8 cellular contexts compared by ENCODE assay signal in the genomic region with DNA sequence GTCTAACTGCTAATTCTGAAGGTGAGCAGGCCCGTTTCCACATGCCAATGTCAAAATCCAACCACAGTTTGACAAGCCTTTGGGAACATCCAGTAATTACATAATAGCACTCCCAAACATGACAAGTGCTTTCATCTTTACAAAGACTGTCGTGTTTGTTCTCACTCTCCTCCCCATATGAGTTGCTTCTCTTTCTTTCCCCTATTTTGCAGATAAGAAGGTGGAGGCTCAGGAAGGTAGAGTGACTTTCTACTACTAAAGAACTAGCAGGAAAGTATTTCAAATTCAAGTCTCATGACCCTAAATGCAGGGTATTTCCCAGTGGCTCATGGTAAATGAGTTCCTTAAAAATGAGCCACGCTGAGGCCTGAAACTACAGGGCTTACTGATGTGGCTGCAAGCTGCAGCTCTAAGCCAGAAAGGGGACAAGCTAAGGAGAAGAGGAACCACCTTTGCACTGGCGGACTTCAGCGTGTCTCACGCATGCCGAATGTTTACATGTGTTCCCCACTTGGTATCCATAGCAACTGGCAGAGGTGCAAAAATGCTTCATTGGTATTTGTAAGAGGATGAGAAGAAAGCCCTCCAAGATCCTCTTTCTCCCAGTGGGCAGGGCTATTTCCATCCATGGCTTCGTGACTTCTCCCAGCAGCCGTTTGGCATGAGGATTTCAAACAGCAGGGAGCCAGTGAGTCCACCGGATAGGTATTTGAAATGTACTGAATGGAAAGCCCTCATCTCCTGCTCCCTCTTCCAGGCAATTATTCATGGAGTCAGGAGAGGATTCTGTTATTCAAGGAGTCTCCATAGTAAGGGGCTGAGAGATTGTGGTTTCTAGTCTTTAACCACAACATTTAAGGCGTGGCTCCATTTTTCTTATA. TPM values are rescaled to one million over a fixed set of nuclear protein-coding genes. Genes with fewer than 3 reads are reported as not detected.
A peak's percentile ranks its signal among the peaks of the same experiment; 100 is the strongest.
DNase-seq lines count a peak whose midpoint lies in the region; ATAC-seq, FAIRE-seq and TF ChIP-seq lines count a peak whose summit lies in the region.

No MANE protein-coding gene starts in this region.

- H3K4me2 ChIP-seq in H1 (ENCODE audit: insufficient read depth in 1 of 2, low read depth in 2 of 2, low read length in 2 of 2): no peak overlapping the region

- TF ChIP-seq POLR2A in H1 (IDR thresholded peaks at IDR 0.05; ENCODE audit: control extremely low read depth in 1 of 2, low read depth in 2 of 2, low read length in 2 of 2): no peak

- H3K4ac ChIP-seq in H1 (replicated peaks; ENCODE audit: insufficient read length, low read depth, low read length): no peak overlapping the region

- peak; percentile 70 for ATAC-seq in GM21825 (IDR thresholded peaks at IDR 0.05; ENCODE audit: unreplicated experiment)
- peak; percentile 67 to 73 for ATAC-seq in naive thymus-derived CD8-positive, alpha-beta T cell

- H3K23ac ChIP-seq in H1 (ENCODE audit: insufficient read length): no peak overlapping the region

- H4K20me1 ChIP-seq in H1 (replicated peaks in 1 of 2; ENCODE audit: control insufficient read depth in 1 of 2, insufficient read depth in 2 of 2, low read length in 2 of 2): no peaks in the 10 kb centered on the region

- no peak overlapping the region for H3K14ac ChIP-seq in H1 (ENCODE audit: insufficient read length)

- H2AFZ ChIP-seq in H1 (ENCODE audit: low read length): no peak overlapping the region

- H4K5ac ChIP-seq in H1 (ENCODE audit: insufficient read length, low read depth, low read length): no peak overlapping the region

- peak overlapping the region; percentile 91 to 99 (median 98) for H3K27ac Mint-ChIP-seq in naive thymus-derived CD8-positive, alpha-beta T cell

- H3K36me3 Mint-ChIP-seq in naive thymus-derived CD8-positive, alpha-beta T cell: no peaks in the 10 kb centered on the region

- no peak overlapping the region for H3K4me3 ChIP-seq in H1 (ENCODE audit: extremely low read depth in 1 of 4, insufficient read depth in 2 of 4, low read depth in 3 of 4, low read length in 4 of 4)

- H2AK5ac ChIP-seq in H1 (ENCODE audit: low read depth, low read length): no peak overlapping the region

- H2BK15ac ChIP-seq in H1 (ENCODE audit: low read length): no peak overlapping the region

- no peak overlapping the region for H4K91ac ChIP-seq in H1 (replicated peaks; ENCODE audit: insufficient read length, low read length)

- peaks cover 0 to 2% (median 0%) of the 10 kb centered on the region in 4 experiments; a peak in 1 of 7 replicates for H3K4me1 ChIP-seq in H1 (replicated peaks in 1 of 4; ENCODE audit: control insufficient read depth in 3 of 4, insufficient read depth in 4 of 4, low read length in 3 of 4)

- no peaks in the 10 kb centered on the region for H3K79me2 ChIP-seq in H1 (ENCODE audit: control insufficient read depth in 1 of 2, insufficient read depth in 2 of 2, low read length in 2 of 2)

- H3K27me3 Mint-ChIP-seq in naive thymus-derived CD8-positive, alpha-beta T cell: no peaks in the 10 kb centered on the region

- TF ChIP-seq RAD21 in H1 (IDR thresholded peaks at IDR 0.05 in 1 of 2, conservative IDR thresholded peaks at IDR 0.05 in 1 of 2; ENCODE audit: low read depth in 2 of 2, low read length in 2 of 2): no peak

- 86% methylated on average over 11 of the region's 11 CpGs; no CpG with 5 or more reads in 1 of the 2 experiments for WGBS in H1 (ENCODE audit: extremely low coverage in 1 of 2, insufficient coverage in 1 of 2, insufficient read length in 1 of 2, insufficient replicate concordance in 2 of 2, low coverage in 1 of 2, low lambda C conversion rate in 2 of 2, missing lambda C conversion rate in 1 of 2), 2 experiments

- no peak overlapping the region for H2BK20ac ChIP-seq in H1 (ENCODE audit: low read length)

- no peaks in the 10 kb centered on the region; a peak in 1 of 4 replicates for H3K9me3 ChIP-seq in H1 (ENCODE audit: insufficient read depth in 2 of 2, low read depth in 1 of 2, low read length in 1 of 2)

- no peak overlapping the region for H3K56ac ChIP-seq in H1 (replicated peaks; ENCODE audit: insufficient read length, low read depth, low read length)

- no peaks in the 10 kb centered on the region for H3K79me1 ChIP-seq in H1 (ENCODE audit: low read depth, low read length)

- no peak overlapping the region for H2BK5ac ChIP-seq in H1 (ENCODE audit: low read depth, low read length)

- no peaks in the 10 kb centered on the region for H3K23me2 ChIP-seq in H1 (ENCODE audit: low read depth, low read length)

- H3K27ac ChIP-seq in H1 (ENCODE audit: low read depth, low read length): no peak overlapping the region

- H2BK12ac ChIP-seq in H1 (ENCODE audit: low read depth, low read length): no peak overlapping the region

- no peak for TF ChIP-seq CTCF in H1 (IDR thresholded peaks at IDR 0.05; ENCODE audit: control extremely low read depth in 1 of 3, insufficient read depth in 1 of 3, low read depth in 1 of 3, low read length in 3 of 3)

- no peak overlapping the region for H2BK120ac ChIP-seq in H1 (replicated peaks; ENCODE audit: low read depth, low read length)

- DNase-seq in ELR (ENCODE audit: low read depth) (peak; percentile 100), LoVo (ENCODE audit: low spot score) (peak; percentile 65), H1 (ENCODE audit: low read depth in 1 of 2, low spot score in 2 of 2) (no peak), stromal cell of bone marrow (ENCODE audit: low read depth) (peak; percentile 99), NCI-H2081 treated with DMSO at 0.1 percent for 48 hours (lab: John Stamatoyannopoulos, UW) (no peak)
- DNase-seq in activated CD8-positive, alpha-beta memory T cell treated with anti-CD3 and anti-CD28 coated beads for 1 hour (ENCODE audit: extremely low read depth in 1 of 2, low read depth in 1 of 2): peak; percentile 30 to 63
- DNase-seq in naive thymus-derived CD8-positive, alpha-beta T cell: peak; percentile 38 to 91 (median 76)

- TF ChIP-seq EP300 in H1 (IDR thresholded peaks at IDR 0.05; ENCODE audit: borderline replicate concordance in 1 of 2, low read depth in 2 of 2, low read length in 2 of 2): no peak

- H3K4me1 Mint-ChIP-seq in naive thymus-derived CD8-positive, alpha-beta T cell: peaks cover 38 to 92% (median 86%) of the 10 kb centered on the region in 4 donors

- no peak overlapping the region for H3K9ac ChIP-seq in H1 (replicated peaks in 1 of 4; ENCODE audit: extremely low read depth in 1 of 4, low read depth in 3 of 4, low read length in 3 of 4)

- no peaks in the 10 kb centered on the region for H3K36me3 ChIP-seq in H1 (ENCODE audit: control insufficient read depth in 2 of 4, insufficient read depth in 4 of 4, low read length in 3 of 4)

- peak overlapping the region; percentile 59 to 85 (median 79) for H3K4me3 Mint-ChIP-seq in naive thymus-derived CD8-positive, alpha-beta T cell

- no peak overlapping the region for H3K18ac ChIP-seq in H1 (ENCODE audit: extremely low read depth, low read length)

- POLR2A ChIA-PET in H1 (lab: Charles Lee; ENCODE audit: partially characterized antibody): no interaction called here
- POLR2A ChIA-PET in naive thymus-derived CD8-positive, alpha-beta T cell (lab: Charles Lee): interaction anchor here (1.3 to 2.5 kb wide), 2 partner anchors 56 to 83 kb away, joined by 8 to 9 read pairs; a partner anchor contains a TSS

- H4K8ac ChIP-seq in H1 (ENCODE audit: extremely low read depth, insufficient read depth, low read length): no peak overlapping the region

- CTCF ChIA-PET in H1 (lab: Charles Lee; ENCODE audit: partially characterized antibody): no interaction called here

- no peaks in the 10 kb centered on the region for H3K9me3 Mint-ChIP-seq in naive thymus-derived CD8-positive, alpha-beta T cell

- FAIRE-seq in H1 (lab: Jason Lieb, UNC): no peak

- peaks cover 0 to 1% (median 0%) of the 10 kb centered on the region in 4 experiments; a peak in 1 of 7 replicates for H3K27me3 ChIP-seq in H1 (replicated peaks in 1 of 4; ENCODE audit: control insufficient read depth in 3 of 4, extremely low read depth in 1 of 4, insufficient read depth in 3 of 4, low read length in 3 of 4)

TF ChIP-seq in H1, 55 proteins besides CTCF, POLR2A, EP300 and RAD21:
- TF ChIP-seq, protein P1, sequence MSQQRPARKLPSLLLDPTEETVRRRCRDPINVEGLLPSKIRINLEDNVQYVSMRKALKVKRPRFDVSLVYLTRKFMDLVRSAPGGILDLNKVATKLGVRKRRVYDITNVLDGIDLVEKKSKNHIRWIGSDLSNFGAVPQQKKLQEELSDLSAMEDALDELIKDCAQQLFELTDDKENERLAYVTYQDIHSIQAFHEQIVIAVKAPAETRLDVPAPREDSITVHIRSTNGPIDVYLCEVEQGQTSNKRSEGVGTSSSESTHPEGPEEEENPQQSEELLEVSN (IDR thresholded peaks at IDR 0.05): peak; percentile 12; the same call in 1 of the 2 replicates
- no peak for TF ChIP-seq FOSL1 (IDR thresholded peaks at IDR 0.05; ENCODE audit: insufficient read depth, low read depth, low read length)
- TF ChIP-seq JUN (IDR thresholded peaks at IDR 0.05; ENCODE audit: low read depth, low read length): no peak
- no peak for TF ChIP-seq TCF12 (IDR thresholded peaks at IDR 0.05; ENCODE audit: low read depth, low read length)
- TF ChIP-seq, protein P2, sequence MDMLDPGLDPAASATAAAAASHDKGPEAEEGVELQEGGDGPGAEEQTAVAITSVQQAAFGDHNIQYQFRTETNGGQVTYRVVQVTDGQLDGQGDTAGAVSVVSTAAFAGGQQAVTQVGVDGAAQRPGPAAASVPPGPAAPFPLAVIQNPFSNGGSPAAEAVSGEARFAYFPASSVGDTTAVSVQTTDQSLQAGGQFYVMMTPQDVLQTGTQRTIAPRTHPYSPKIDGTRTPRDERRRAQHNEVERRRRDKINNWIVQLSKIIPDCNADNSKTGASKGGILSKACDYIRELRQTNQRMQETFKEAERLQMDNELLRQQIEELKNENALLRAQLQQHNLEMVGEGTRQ (IDR thresholded peaks at IDR 0.05; ENCODE audit: low read length): no peak
- no peak for TF ChIP-seq KDM4A (IDR thresholded peaks at IDR 0.05; ENCODE audit: low read depth, low read length, severe bottlenecking)
- TF ChIP-seq SP1 (IDR thresholded peaks at IDR 0.05; ENCODE audit: low read depth, low read length): no peak
- TF ChIP-seq BRCA1 (IDR thresholded peaks at IDR 0.05; ENCODE audit: low read depth, low read length): no peak

RNA-seq across cellular contexts. Expression of a gene that starts 55.5 kb away (rescaled TPM):
- 11.8 and 13.4 TPM in 2 replicates for total RNA-seq in H1 (2021; fragmentation: NEBNext Ultra II Directional; extraction: Animal tissue kit (Norgen Biotek cat#: 25700))
- 9.9 and 13.7 TPM in 2 replicates for polyA plus RNA-seq in H1 (2011; rRNA removed)
- 8.9 TPM for polyA plus RNA-seq in H1 (2011; cell fraction: cytosol; rRNA removed)
- polyA plus RNA-seq in H1 (2011; cell fraction: nucleus; rRNA removed): 13.7 TPM
- polyA plus RNA-seq in H1 (2012, experiment 1 of 2): 10.0 to 13.9 TPM (median 12.5 TPM) in 4 replicates
- 4.9 TPM for polyA plus RNA-seq in H1 (2012, experiment 2 of 2)
- 18.4 TPM for polyA plus RNA-seq in H1 (2013, experiment 1 of 2)
- 22.9 TPM for polyA plus RNA-seq in H1 (2013, experiment 2 of 2)
- 18.6 and 28.2 TPM in 2 replicates for polyA minus RNA-seq in H1 (2011; rRNA and poly(A)+ RNA removed)
- 9.8 TPM for polyA minus RNA-seq in H1 (2011; cell fraction: cytosol; rRNA and poly(A)+ RNA removed)
- polyA minus RNA-seq in H1 (2011; cell fraction: nucleus; rRNA and poly(A)+ RNA removed): 25.2 TPM
- total RNA-seq in naive thymus-derived CD8-positive, alpha-beta T cell: 100 to 1,000 TPM; 650 to 703 TPM
- 100 to 1,000 TPM; 291 TPM for polyA plus RNA-seq in naive thymus-derived CD8-positive, alpha-beta T cell

Comparison
In these comparisons a context has a peak if more than half of its experiments do, and no peak if none do; other contexts are left out.
1. DNase-seq: peak in ELR (single experiment), LoVo (single experiment), activated CD8-positive, alpha-beta memory T cell treated with anti-CD3 and anti-CD28 coated beads for 1 hour (2 of 2), naive thymus-derived CD8-positive, alpha-beta T cell (10 of 10) and stromal cell of bone marrow (single experiment); none in H1 (0 of 2) and NCI-H2081 treated with DMSO at 0.1 percent for 48 hours (single experiment).
2. RNA of a gene that starts 55.5 kb away (total RNA-seq): 650 to 703 TPM in naive thymus-derived CD8-positive, alpha-beta T cell; 11.8 to 13.4 TPM in H1; every median in the first group is over 10 times any median in the second.